ENCODE assay signal across 1 cellular context in the genomic region with DNA sequence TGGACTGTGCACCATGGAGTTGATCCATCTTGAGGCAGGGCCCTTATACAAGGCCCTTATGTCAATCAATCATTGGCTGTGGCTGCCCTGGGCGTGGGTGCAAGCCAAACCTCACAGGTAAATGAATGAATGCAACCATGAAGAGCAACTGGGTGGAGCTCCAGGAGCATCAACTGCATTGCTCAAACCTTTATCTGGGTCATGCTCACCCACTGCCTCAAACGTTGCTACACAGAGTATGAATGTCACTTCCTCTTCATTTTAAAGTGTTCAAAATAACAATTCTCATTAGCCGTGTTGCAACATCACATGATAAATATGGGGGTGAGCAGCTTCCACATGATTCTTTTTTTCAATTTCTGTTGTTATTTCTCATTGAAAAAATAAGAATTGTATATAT.
A peak's percentile ranks its signal among the peaks of the same experiment; 100 is the strongest.
TF ChIP-seq lines count a peak whose summit lies in the region.

No MANE protein-coding gene starts in this region.

TF ChIP-seq in GM12878, 131 proteins besides CTCF, POLR2A, EP300 and RAD21:
- TF ChIP-seq, protein P1, sequence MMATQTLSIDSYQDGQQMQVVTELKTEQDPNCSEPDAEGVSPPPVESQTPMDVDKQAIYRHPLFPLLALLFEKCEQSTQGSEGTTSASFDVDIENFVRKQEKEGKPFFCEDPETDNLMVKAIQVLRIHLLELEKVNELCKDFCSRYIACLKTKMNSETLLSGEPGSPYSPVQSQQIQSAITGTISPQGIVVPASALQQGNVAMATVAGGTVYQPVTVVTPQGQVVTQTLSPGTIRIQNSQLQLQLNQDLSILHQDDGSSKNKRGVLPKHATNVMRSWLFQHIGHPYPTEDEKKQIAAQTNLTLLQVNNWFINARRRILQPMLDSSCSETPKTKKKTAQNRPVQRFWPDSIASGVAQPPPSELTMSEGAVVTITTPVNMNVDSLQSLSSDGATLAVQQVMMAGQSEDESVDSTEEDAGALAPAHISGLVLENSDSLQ (IDR thresholded peaks at IDR 0.05), result 0 out of 2 replicates have a peak, but pooled peaks have one; percentile 7
- TF ChIP-seq KLF5 (IDR thresholded peaks at IDR 0.05; ENCODE audit: partially characterized antibody), result no peak
- TF ChIP-seq SPI1 (IDR thresholded peaks at IDR 0.05; ENCODE audit: borderline replicate concordance, insufficient read depth, low read depth, low read length), result peak; percentile 9; the same call in 1 of the 2 replicates
- 0 out of 2 replicates have a peak, but pooled peaks have one; percentile 14 for TF ChIP-seq RAD51 (IDR thresholded peaks at IDR 0.05)
